ENCODE assay signal across 8 cellular contexts in genomic region chr11:62621027-62621566, GRCh38. TPM values are rescaled to one million over a fixed set of nuclear protein-coding genes. Genes with fewer than 3 reads are reported as not detected.
DNase-seq lines count a peak whose midpoint lies in the region; TF ChIP-seq lines count a peak whose summit lies in the region.

No MANE protein-coding gene starts in this region.

- TF ChIP-seq CTCF in right atrium auricular region (IDR thresholded peaks at IDR 0.05) (no peak), mammary epithelial cell (conservative IDR thresholded peaks at IDR 0.05 in 1 of 2, IDR thresholded peaks at IDR 0.05 in 1 of 2; ENCODE audit: extremely low read depth in 1 of 2, insufficient read depth in 1 of 2, low read depth in 1 of 2, low read length in 2 of 2) (no peak), mesothelial cell of epicardium (IDR thresholded peaks at IDR 0.05; ENCODE audit: unreplicated experiment) (no peak), vagina (IDR thresholded peaks at IDR 0.05) (no peak)

- in situ Hi-C loops in mammary epithelial cell (cut with MboI; ENCODE audit: low sequenced_read_pairs in 2 of 2), result no loop called here

- H3K4me3 Mint-ChIP-seq in mesothelial cell of epicardium, result peak overlapping the region; percentile 92

- peak overlapping the region; percentile 56 to 90 for H3K4me3 ChIP-seq in right atrium auricular region
- H3K4me3 ChIP-seq in mammary epithelial cell (replicated peaks in 1 of 3; ENCODE audit: insufficient read depth in 1 of 3, low read depth in 2 of 3, low read length in 3 of 3), result peak overlapping the region; percentile 71 to 78 (median 72)
- H3K4me3 ChIP-seq in vagina, result peak overlapping the region; percentile 72 to 74

- H3K4me1 Mint-ChIP-seq in mesothelial cell of epicardium, result peaks cover 23% of the 10 kb centered on the region

- BruUV-seq in mammary epithelial cell (replicated peaks; lab: Mats Ljungman, UMichigan), result TSS peak; percentile 8

- H3K79me2 ChIP-seq in mammary epithelial cell (ENCODE audit: insufficient read depth, low read length), result peaks cover 8% of the 10 kb centered on the region

- peak overlapping the region; percentile 83 to 84 for H3K27ac ChIP-seq in right atrium auricular region
- H3K27ac ChIP-seq in mammary epithelial cell (ENCODE audit: insufficient read depth, low read depth, low read length), result peak overlapping the region; percentile 77
- H3K27ac ChIP-seq in vagina, result peak overlapping the region; percentile 82

- H3K9ac ChIP-seq in mammary epithelial cell (ENCODE audit: insufficient read depth, low read length), result peak overlapping the region; percentile 66

- peaks cover 22% of the 10 kb centered on the region for H3K36me3 ChIP-seq in right atrium auricular region
- peaks cover 13% of the 10 kb centered on the region for H3K36me3 ChIP-seq in mammary epithelial cell (ENCODE audit: insufficient read depth, low read length)
- H3K36me3 ChIP-seq in vagina, result peaks cover 0 to 22% of the 10 kb centered on the region in 2 donors

- no peaks in the 10 kb centered on the region for H3K27me3 Mint-ChIP-seq in mesothelial cell of epicardium (ENCODE audit: low read depth)

- no peaks in the 10 kb centered on the region for H3K27me3 ChIP-seq in right atrium auricular region
- H3K27me3 ChIP-seq in mammary epithelial cell (ENCODE audit: insufficient read depth, low read length), result no peaks in the 10 kb centered on the region
- no peaks in the 10 kb centered on the region for H3K27me3 ChIP-seq in vagina

- no peak for TF ChIP-seq POLR2A in vagina (IDR thresholded peaks at IDR 0.05)

- dilution Hi-C loops in mammary epithelial cell (cut with HindIII; ENCODE audit: low sequenced_read_pairs), result no loop called here

- H3K4me1 ChIP-seq in right atrium auricular region (peaks cover 0 to 21% of the 10 kb centered on the region in 2 donors), mammary epithelial cell (ENCODE audit: insufficient read depth, low read length) (peaks cover 27% of the 10 kb centered on the region), vagina (peaks cover 18% of the 10 kb centered on the region)

- H4K20me1 ChIP-seq in mammary epithelial cell (ENCODE audit: insufficient read depth, low read length), result no peaks in the 10 kb centered on the region

- intact Hi-C loops in cardiac septum (cut with DNase I) (no loop called here), mammary epithelial cell (cut with micrococcal nuclease) (loop anchor here (1.0 kb wide), 3 partner anchors 8 to 28 kb away; partner anchors contain the start of gene ROM1), vagina (cut with DNase I) (no loop called here)

- H3K27ac Mint-ChIP-seq in mesothelial cell of epicardium, result peak overlapping the region; percentile 94

- H3K4me2 ChIP-seq in mammary epithelial cell (ENCODE audit: insufficient read depth, low read depth, low read length), result peak overlapping the region; percentile 83

- no peaks in the 10 kb centered on the region for H3K9me3 ChIP-seq in right atrium auricular region
- H3K9me3 ChIP-seq in mammary epithelial cell (replicated peaks; ENCODE audit: insufficient read depth, low read length), result no peaks in the 10 kb centered on the region
- no peaks in the 10 kb centered on the region for H3K9me3 ChIP-seq in vagina

- no peaks in the 10 kb centered on the region for H3K9me3 Mint-ChIP-seq in mesothelial cell of epicardium

- DNase-seq in right atrium auricular region (ENCODE audit: low spot score) (no peak), cardiac septum (ENCODE audit: low spot score) (no peak), mammary epithelial cell (no peak), mesothelial cell of epicardium (ENCODE audit: low spot score in 2 of 2, unreplicated experiment in 2 of 2) (no peak), vagina (ENCODE audit: extremely low spot score in 2 of 2) (no peak), CD1c-positive myeloid dendritic cell (ENCODE audit: extremely low spot score) (no peak), GM19240 (ENCODE audit: insufficient read length, low spot score) (no peak), hippocampal formation (lab: John Stamatoyannopoulos, UW) (no peak)

- 4% methylated on average over 8 of the region's 8 CpGs for WGBS in mammary epithelial cell (ENCODE audit: low coverage, missing lambda C conversion rate)

- CTCF ChIA-PET in mammary epithelial cell (lab: Charles Lee; ENCODE audit: low non-redundant PET), result interaction anchor here (0.6 kb wide), 1 partner anchor 241 kb away, joined by 4 read pairs; no protein-coding TSS in a partner anchor

- peaks cover 12% of the 10 kb centered on the region for H3K36me3 Mint-ChIP-seq in mesothelial cell of epicardium

- peak overlapping the region; percentile 63 for H2AFZ ChIP-seq in mammary epithelial cell (ENCODE audit: low read depth, low read length)

RNA-seq across cellular contexts. Expression of gene B3GAT3, which starts 0.7 kb away (rescaled TPM):
- total RNA-seq in right atrium auricular region, result 10 to 100 TPM; 12.7 to 14.0 TPM
- 16.0 TPM for total RNA-seq in cardiac septum
- 10 to 100 TPM; 37.8 to 42.0 TPM for total RNA-seq in mammary epithelial cell
- polyA plus RNA-seq in mammary epithelial cell, result 29.4 TPM
- 14.2 TPM for polyA minus RNA-seq in mammary epithelial cell
- total RNA-seq in mesothelial cell of epicardium, result 48.1 to 56.4 TPM (median 52.6 TPM) in 3 replicates
- total RNA-seq in vagina, result 41.7 TPM

RNA-seq across cellular contexts. Expression of gene ROM1, which starts 8.0 kb away (rescaled TPM):
- total RNA-seq in right atrium auricular region (1 to 10 TPM; 3.2 to 5.3 TPM), cardiac septum (6.0 TPM), mammary epithelial cell (1 to 10 TPM; 2.3 TPM), mesothelial cell of epicardium (1.7 to 2.5 TPM (median 1.8 TPM) in 3 replicates), vagina (6.1 TPM)
- polyA plus RNA-seq in mammary epithelial cell, result 2.1 TPM
- polyA minus RNA-seq in mammary epithelial cell, result not detected

RNA-seq across cellular contexts. Expression of gene EML3, which starts 8.5 kb away (rescaled TPM):
- total RNA-seq in right atrium auricular region (10 to 100 TPM; 15.8 to 21.3 TPM), cardiac septum (29.6 TPM), mammary epithelial cell (10 to 100 TPM; 21.0 to 46.6 TPM), mesothelial cell of epicardium (52.2 to 54.3 TPM (median 53.3 TPM) in 3 replicates), vagina (69.0 TPM)
- 20.7 TPM for polyA plus RNA-seq in mammary epithelial cell
- 25.2 TPM for polyA minus RNA-seq in mammary epithelial cell

RNA-seq across cellular contexts. Expression of gene MTA2, which starts 19.4 kb away (rescaled TPM):
- total RNA-seq in right atrium auricular region (10 to 100 TPM; 30.0 to 40.5 TPM), cardiac septum (36.8 TPM), mammary epithelial cell (100 to 1,000 TPM; 157 to 169 TPM), mesothelial cell of epicardium (121 to 126 TPM (median 124 TPM) in 3 replicates), vagina (96.3 TPM)
- 39.3 TPM for polyA plus RNA-seq in mammary epithelial cell
- 227 TPM for polyA minus RNA-seq in mammary epithelial cell

RNA-seq across cellular contexts. Expression of gene GANAB, which starts 25.3 kb away (rescaled TPM):
- 10 to 100 TPM; 71.8 to 78.0 TPM for total RNA-seq in right atrium auricular region
- total RNA-seq in cardiac septum, result 99.8 TPM
- 100 to 1,000 TPM; 180 to 258 TPM for total RNA-seq in mammary epithelial cell
- polyA plus RNA-seq in mammary epithelial cell, result 172 TPM
- polyA minus RNA-seq in mammary epithelial cell, result 346 TPM
- total RNA-seq in mesothelial cell of epicardium, result 324 to 342 TPM (median 334 TPM) in 3 replicates
- total RNA-seq in vagina, result 129 TPM
